Comparison of ENCODE assay signal across 10 cellular contexts in the genomic region with DNA sequence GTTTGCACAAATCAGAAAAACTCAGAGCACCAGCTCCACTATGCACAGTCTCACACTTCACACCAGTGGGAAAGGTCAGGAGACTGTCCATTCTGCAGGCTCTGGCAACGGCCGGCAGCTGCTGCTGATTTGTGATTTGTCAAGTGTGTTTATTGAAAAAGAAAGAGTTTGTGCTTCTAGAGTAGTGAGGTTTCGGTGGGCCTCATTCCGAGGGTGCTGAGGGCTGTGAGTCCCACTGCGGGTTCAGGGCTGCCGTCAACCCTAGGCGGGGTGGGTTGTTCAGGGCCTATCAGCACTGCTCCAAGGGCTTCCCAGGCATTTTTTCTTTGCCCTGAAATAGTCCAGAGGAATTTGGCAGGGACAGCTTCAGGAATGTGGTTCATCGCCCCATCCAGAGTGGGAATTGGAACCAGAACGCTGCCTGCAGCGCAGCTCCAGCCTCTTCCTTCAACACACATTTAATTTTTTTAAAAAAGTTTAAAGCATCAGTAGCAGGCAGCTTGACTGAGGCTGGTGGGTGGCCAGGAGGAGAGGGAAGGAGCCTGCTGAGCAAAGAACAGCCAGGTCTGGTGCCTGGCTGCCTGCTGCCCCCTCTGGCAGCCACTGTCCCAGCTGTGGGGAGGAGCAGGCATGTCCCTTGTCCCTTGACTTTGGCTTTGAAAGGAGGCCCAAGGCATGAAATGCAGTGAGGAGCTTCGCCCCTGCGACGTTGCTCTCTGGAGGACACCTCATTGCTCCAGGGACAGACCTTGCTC. TPM values are rescaled to one million over a fixed set of nuclear protein-coding genes. Genes with fewer than 3 reads are reported as not detected.
DNase-seq lines count a peak whose midpoint lies in the region; ATAC-seq and TF ChIP-seq lines count a peak whose summit lies in the region.
"Had no signal": no experiment of that assay in that cellular context is flagged by ENCODE, and none has a peak within 500 bp of the region (broad histone marks: within the 10 kb centered on the region; RNA-seq: fewer than 3 reads in every experiment).

No MANE protein-coding gene starts in this region.

- no peaks in the 10 kb centered on the region for H3K4me1 Mint-ChIP-seq in naive thymus-derived CD4-positive, alpha-beta T cell

- peaks cover 6 to 12% (median 7%) of the 10 kb centered on the region in 5 donors for H3K27me3 Mint-ChIP-seq in naive thymus-derived CD4-positive, alpha-beta T cell

- POLR2A ChIA-PET in AG04449 (lab: Yijun Ruan, JAX) (interaction anchor here (0.6 kb wide), 1 partner anchor 10 kb away, joined by 4 read pairs; no protein-coding TSS in a partner anchor), HEK293T (lab: Yijun Ruan, JAX) (no interaction called here)
- POLR2A ChIA-PET in naive thymus-derived CD4-positive, alpha-beta T cell (lab: Charles Lee), result no interaction called here

- TF ChIP-seq CTCF in AG04449 (IDR thresholded peaks at IDR 0.05; ENCODE audit: insufficient read depth, low read length, missing control alignments), result peak; percentile 18
- TF ChIP-seq CTCF in coronary artery (IDR thresholded peaks at IDR 0.05), result no peak
- peak in 3 of 4 donors; percentile 13 to 32 (median 22) for TF ChIP-seq CTCF in right lobe of liver (IDR thresholded peaks at IDR 0.05)

- no peaks in the 10 kb centered on the region for H3K9me3 Mint-ChIP-seq in naive thymus-derived CD4-positive, alpha-beta T cell

- peak overlapping the region; percentile 8 to 75 for H3K27ac ChIP-seq in coronary artery
- no peak overlapping the region for H3K27ac ChIP-seq in right lobe of liver
- no peak overlapping the region for H3K27ac ChIP-seq in naive thymus-derived CD4-positive, alpha-beta T cell (ENCODE audit: low read depth, low read length)
- H3K27ac ChIP-seq: parathyroid adenoma had no signal

- no peak for DNase-seq in AG04449 (ENCODE audit: low read depth, low spot score)
- peak; percentile 65 for DNase-seq in HEK293T (ENCODE audit: extremely low spot score)
- DNase-seq in coronary artery (ENCODE audit: low spot score), result no peak
- no peak for DNase-seq in right lobe of liver
- DNase-seq in naive thymus-derived CD4-positive, alpha-beta T cell, result no peak
- no peak for DNase-seq in NCI-H2171 treated with DMSO at 0.1 percent for 48 hours (lab: John Stamatoyannopoulos, UW)
- no peak for DNase-seq in NCI-H1417 treated with DMSO at 0.1 percent for 48 hours (lab: John Stamatoyannopoulos, UW)
- DNase-seq in T-helper 2 cell, result no peak
- DNase-seq: GDM1 had no signal

- H3K9me3 ChIP-seq in right lobe of liver, result no peaks in the 10 kb centered on the region
- H3K9me3 ChIP-seq in naive thymus-derived CD4-positive, alpha-beta T cell (ENCODE audit: control insufficient read depth in 2 of 3, low read length in 3 of 3), result no peaks in the 10 kb centered on the region

- no peak overlapping the region for H3K4me3 Mint-ChIP-seq in naive thymus-derived CD4-positive, alpha-beta T cell

- TF ChIP-seq POLR2A in right lobe of liver (IDR thresholded peaks at IDR 0.05), result no peak

- no peak overlapping the region for H3K4me3 ChIP-seq in AG04449 (ENCODE audit: low read depth, low read length)
- no peak overlapping the region for H3K4me3 ChIP-seq in coronary artery
- no peak overlapping the region for H3K4me3 ChIP-seq in right lobe of liver
- H3K4me3 ChIP-seq in naive thymus-derived CD4-positive, alpha-beta T cell (ENCODE audit: low read length), result no peak overlapping the region

- peak; percentile 22 to 38 (median 30) for ATAC-seq in right lobe of liver
- no peak for ATAC-seq in naive thymus-derived CD4-positive, alpha-beta T cell

- intact Hi-C loops in right lobe of liver (cut with DNase I), result no loop called here
- intact Hi-C loops in naive thymus-derived CD4-positive, alpha-beta T cell (cut with micrococcal nuclease), result no loop called here

- H3K36me3 Mint-ChIP-seq in naive thymus-derived CD4-positive, alpha-beta T cell, result peaks cover 0 to 4% (median 0%) of the 10 kb centered on the region in 5 donors

- H3K27ac Mint-ChIP-seq in naive thymus-derived CD4-positive, alpha-beta T cell, result no peak overlapping the region

- H3K4me1 ChIP-seq in right lobe of liver, result no peaks in the 10 kb centered on the region
- H3K4me1 ChIP-seq in naive thymus-derived CD4-positive, alpha-beta T cell (ENCODE audit: control insufficient read depth in 2 of 2, insufficient read depth in 2 of 2, low read length in 2 of 2), result no peaks in the 10 kb centered on the region
- H3K4me1 ChIP-seq: parathyroid adenoma had no signal

- no peaks in the 10 kb centered on the region for H3K27me3 ChIP-seq in right lobe of liver
- H3K27me3 ChIP-seq in naive thymus-derived CD4-positive, alpha-beta T cell (ENCODE audit: control insufficient read depth in 2 of 2, insufficient read depth in 2 of 2, low read length in 2 of 2), result no peaks in the 10 kb centered on the region

- CTCF ChIA-PET in AG04449 (lab: Yijun Ruan, JAX), result interaction anchor here (1.0 to 1.8 kb wide), 2 partner anchors 21 to 24 kb away, joined by 3 to 4 read pairs; no protein-coding TSS in a partner anchor
- CTCF ChIA-PET in HEK293T (lab: Yijun Ruan, JAX), result interaction anchor here (0.8 to 2.4 kb wide), 3 partner anchors 35 to 58 kb away, joined by 5 to 8 read pairs (median 7); no protein-coding TSS in a partner anchor
- CTCF ChIA-PET in naive thymus-derived CD4-positive, alpha-beta T cell (lab: Charles Lee), result no interaction called here

- H3K36me3 ChIP-seq in right lobe of liver, result no peaks in the 10 kb centered on the region
- H3K36me3 ChIP-seq in naive thymus-derived CD4-positive, alpha-beta T cell (ENCODE audit: control insufficient read depth in 2 of 3, insufficient read depth in 3 of 3, low read length in 3 of 3), result no peaks in the 10 kb centered on the region

- 66% methylated on average over 11 of the region's 13 CpGs for WGBS in right lobe of liver (ENCODE audit: insufficient coverage, low coverage, low lambda C conversion rate, missing lambda C conversion rate)

TF ChIP-seq in HEK293T, 16 proteins besides CTCF, POLR2A, EP300 and RAD21:
- TF ChIP-seq CTBP1 (IDR thresholded peaks at IDR 0.05; ENCODE audit: borderline replicate concordance) (no peak), ARNT (IDR thresholded peaks at IDR 0.05) (no peak)

RNA-seq across cellular contexts. Expression of a gene that starts 19.7 kb away (rescaled TPM):
- under 1 TPM in 4 of 6 experiments, not detected in 2; 0.06 to 0.68 (median 0.13) TPM for total RNA-seq in right lobe of liver
- total RNA-seq in naive thymus-derived CD4-positive, alpha-beta T cell, result not detected
- not detected for polyA plus RNA-seq in naive thymus-derived CD4-positive, alpha-beta T cell

Comparison
In these comparisons a context has a peak if more than half of its experiments do, and no peak if none do; other contexts are left out.
1. H3K27ac ChIP-seq: peak in coronary artery (2 of 2); none in right lobe of liver (0 of 3) and naive thymus-derived CD4-positive, alpha-beta T cell (single experiment).